12 cellular contexts compared by ENCODE assay signal in genomic region chr2:136000502-136000901, GRCh38. TPM values are rescaled to one million over a fixed set of nuclear protein-coding genes. Genes with fewer than 3 reads are reported as not detected.
A peak's percentile ranks its signal among the peaks of the same experiment; 100 is the strongest.
DNase-seq lines count a peak whose midpoint lies in the region; ATAC-seq and TF ChIP-seq lines count a peak whose summit lies in the region.
"Had no signal": no experiment of that assay in that cellular context is flagged by ENCODE, and none has a peak within 500 bp of the region (broad histone marks: within the 10 kb centered on the region; RNA-seq: fewer than 3 reads in every experiment).

No MANE protein-coding gene starts in this region.

- peak overlapping the region in 1 of 4 donors; percentile 32 for H3K27ac ChIP-seq in tibial nerve

- H3K27ac Mint-ChIP-seq in activated naive CD4-positive, alpha-beta T cell treated with anti-CD3 and anti-CD28 coated beads, Interleukin-2, amount 10 ng/mL, durations not matched to agents 7 days and 5 days: peak overlapping the region; percentile 87
- no peak overlapping the region for H3K27ac Mint-ChIP-seq in activated naive CD4-positive, alpha-beta T cell treated with anti-CD3 and anti-CD28 coated beads for 36 hours
- H3K27ac Mint-ChIP-seq in stimulated activated memory B cell treated with anti-CD40 and anti-IgM and Interleukin-4, amounts not matched to agents 10 μg/mL and 1 μg/mL and 100 μg/mL, for 72 hours: peak overlapping the region; percentile 73

- CTCF ChIA-PET in activated naive CD4-positive, alpha-beta T cell treated with anti-CD3 and anti-CD28 coated beads, Interleukin-2, amount 10 ng/mL, durations not matched to agents 7 days and 5 days (lab: Charles Lee): no interaction called here
- CTCF ChIA-PET in activated naive CD4-positive, alpha-beta T cell treated with anti-CD3 and anti-CD28 coated beads for 36 hours (lab: Charles Lee): no interaction called here

- H3K9me3 ChIP-seq in tibial nerve: no peaks in the 10 kb centered on the region

- no peak overlapping the region for H3K4me3 ChIP-seq in choroid plexus epithelial cell (ENCODE audit: low read depth, low read length)
- H3K4me3 ChIP-seq in tibial nerve: no peak overlapping the region

- no peak overlapping the region for H3K4me3 Mint-ChIP-seq in activated naive CD4-positive, alpha-beta T cell treated with anti-CD3 and anti-CD28 coated beads, Interleukin-2, amount 10 ng/mL, durations not matched to agents 7 days and 5 days
- H3K4me3 Mint-ChIP-seq in activated naive CD4-positive, alpha-beta T cell treated with anti-CD3 and anti-CD28 coated beads for 36 hours: no peak overlapping the region
- H3K4me3 Mint-ChIP-seq in stimulated activated memory B cell treated with anti-CD40 and anti-IgM and Interleukin-4, amounts not matched to agents 10 μg/mL and 1 μg/mL and 100 μg/mL, for 72 hours: no peak overlapping the region

- H3K27me3 Mint-ChIP-seq in activated naive CD4-positive, alpha-beta T cell treated with anti-CD3 and anti-CD28 coated beads, Interleukin-2, amount 10 ng/mL, durations not matched to agents 7 days and 5 days: no peaks in the 10 kb centered on the region
- no peaks in the 10 kb centered on the region for H3K27me3 Mint-ChIP-seq in activated naive CD4-positive, alpha-beta T cell treated with anti-CD3 and anti-CD28 coated beads for 36 hours (ENCODE audit: low read depth)
- no peaks in the 10 kb centered on the region for H3K27me3 Mint-ChIP-seq in stimulated activated memory B cell treated with anti-CD40 and anti-IgM and Interleukin-4, amounts not matched to agents 10 μg/mL and 1 μg/mL and 100 μg/mL, for 72 hours

- TF ChIP-seq POLR2A in tibial nerve (IDR thresholded peaks at IDR 0.05): no peak

- H3K4me1 Mint-ChIP-seq in activated naive CD4-positive, alpha-beta T cell treated with anti-CD3 and anti-CD28 coated beads, Interleukin-2, amount 10 ng/mL, durations not matched to agents 7 days and 5 days: peaks cover 34% of the 10 kb centered on the region
- peaks cover 26% of the 10 kb centered on the region for H3K4me1 Mint-ChIP-seq in activated naive CD4-positive, alpha-beta T cell treated with anti-CD3 and anti-CD28 coated beads for 36 hours (ENCODE audit: low read depth)
- peaks cover 43% of the 10 kb centered on the region for H3K4me1 Mint-ChIP-seq in stimulated activated memory B cell treated with anti-CD40 and anti-IgM and Interleukin-4, amounts not matched to agents 10 μg/mL and 1 μg/mL and 100 μg/mL, for 72 hours

- H3K9me3 Mint-ChIP-seq in activated naive CD4-positive, alpha-beta T cell treated with anti-CD3 and anti-CD28 coated beads, Interleukin-2, amount 10 ng/mL, durations not matched to agents 7 days and 5 days: peaks cover 10% of the 10 kb centered on the region
- H3K9me3 Mint-ChIP-seq in activated naive CD4-positive, alpha-beta T cell treated with anti-CD3 and anti-CD28 coated beads for 36 hours: peaks cover 2% of the 10 kb centered on the region
- H3K9me3 Mint-ChIP-seq in stimulated activated memory B cell treated with anti-CD40 and anti-IgM and Interleukin-4, amounts not matched to agents 10 μg/mL and 1 μg/mL and 100 μg/mL, for 72 hours: peaks cover 4% of the 10 kb centered on the region

- peak; percentile 47 for ATAC-seq in HG03045 (IDR thresholded peaks at IDR 0.05; ENCODE audit: unreplicated experiment)
- peak; percentile 86 for ATAC-seq in stimulated activated memory B cell treated with anti-CD40 and anti-IgM and Interleukin-4, amounts not matched to agents 10 μg/mL and 1 μg/mL and 100 μg/mL, for 72 hours
- ATAC-seq: HCT116 had no signal

- H3K36me3 Mint-ChIP-seq in activated naive CD4-positive, alpha-beta T cell treated with anti-CD3 and anti-CD28 coated beads, Interleukin-2, amount 10 ng/mL, durations not matched to agents 7 days and 5 days: peaks cover 22% of the 10 kb centered on the region
- H3K36me3 Mint-ChIP-seq in activated naive CD4-positive, alpha-beta T cell treated with anti-CD3 and anti-CD28 coated beads for 36 hours (ENCODE audit: low read depth): peaks cover 3% of the 10 kb centered on the region
- H3K36me3 Mint-ChIP-seq in stimulated activated memory B cell treated with anti-CD40 and anti-IgM and Interleukin-4, amounts not matched to agents 10 μg/mL and 1 μg/mL and 100 μg/mL, for 72 hours: peaks cover 8% of the 10 kb centered on the region

- no peak for TF ChIP-seq EP300 in tibial nerve (IDR thresholded peaks at IDR 0.05)

- no peaks in the 10 kb centered on the region for H3K36me3 ChIP-seq in tibial nerve

- no peaks in the 10 kb centered on the region for H3K27me3 ChIP-seq in tibial nerve

- intact Hi-C loops in activated naive CD4-positive, alpha-beta T cell treated with anti-CD3 and anti-CD28 coated beads for 36 hours (cut with micrococcal nuclease): no loop called here
- intact Hi-C loops in head of caudate nucleus (cut with DNase I): no loop called here

- DNase-seq in activated naive CD4-positive, alpha-beta T cell treated with anti-CD3 and anti-CD28 coated beads, Interleukin-2, amount 10 ng/mL, durations not matched to agents 7 days and 5 days: no peak
- no peak for DNase-seq in activated naive CD4-positive, alpha-beta T cell treated with anti-CD3 and anti-CD28 coated beads for 36 hours
- DNase-seq in choroid plexus epithelial cell (ENCODE audit: low read depth) (peak; percentile 37), tibial nerve (ENCODE audit: low spot score in 2 of 2) (no peak), head of caudate nucleus (no peak), AG20443 (ENCODE audit: low spot score) (no peak)
- DNase-seq: activated effector memory CD4-positive, alpha-beta T cell treated with anti-CD3 and anti-CD28 coated beads, Interleukin-2, amount 50 U/mL, for 16 hours; foreskin melanocyte; NCI-H526 treated with DMSO at 0.1 percent for 48 hours had no signal

- TF ChIP-seq CTCF in choroid plexus epithelial cell (conservative IDR thresholded peaks at IDR 0.05; ENCODE audit: low read depth, low read length) (no peak), tibial nerve (IDR thresholded peaks at IDR 0.05) (no peak)

- H3K4me1 ChIP-seq in tibial nerve: peaks cover 0 to 10% (median 0%) of the 10 kb centered on the region in 4 donors

- WGBS in tibial nerve, 2 donors: 8 to 10% methylated on average over 2 of the region's 2 CpGs

RNA-seq across cellular contexts. Expression of gene DARS1, which starts 15.1 kb away (rescaled TPM):
- total RNA-seq in activated naive CD4-positive, alpha-beta T cell treated with anti-CD3 and anti-CD28 coated beads for 36 hours: 100 to 1,000 TPM; 161 to 177 TPM
- 10 to 100 TPM; 43.7 to 56.7 (median 50.3) TPM for total RNA-seq in tibial nerve
